1 cellular context compared by ENCODE assay signal in the genomic region with DNA sequence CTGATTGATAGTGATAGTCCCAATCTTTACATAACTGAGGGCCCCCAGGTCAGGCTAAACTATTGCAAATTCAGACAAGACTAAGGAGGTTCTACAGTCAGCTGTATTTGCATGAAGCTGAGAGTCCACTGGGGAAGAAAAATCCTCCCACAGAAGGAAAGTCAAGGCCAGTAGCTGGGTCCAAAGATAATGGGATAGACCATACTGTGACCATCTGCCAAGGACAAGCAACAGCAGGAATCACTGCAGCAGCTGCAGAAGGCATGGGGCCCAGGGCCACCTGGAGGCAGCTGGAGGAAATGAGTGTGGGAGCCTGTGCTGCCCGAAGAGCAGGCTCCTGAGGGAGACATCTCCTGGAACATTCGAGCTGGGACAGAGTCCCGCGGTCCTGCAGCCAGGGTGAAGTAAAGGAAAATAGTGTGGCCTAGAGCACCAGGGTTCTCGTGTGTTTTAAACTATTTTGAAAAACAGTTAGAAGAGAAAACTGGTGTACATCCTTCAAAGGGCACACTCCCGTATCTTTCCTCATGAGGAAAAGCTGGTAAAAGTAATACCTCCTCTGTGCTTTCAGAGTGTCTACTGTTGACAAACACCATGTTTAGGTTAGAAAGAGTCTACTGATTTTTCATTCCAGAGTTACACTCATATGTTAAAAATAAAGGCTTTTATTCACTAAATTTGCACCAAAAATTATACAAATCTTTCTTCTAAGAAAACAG.
TF ChIP-seq lines count a peak whose summit lies in the region.

No MANE protein-coding gene starts in this region.

TF ChIP-seq in GM12878, 131 proteins besides CTCF, POLR2A, EP300 and RAD21 (continued from another document):
- TF ChIP-seq NR2C1 (IDR thresholded peaks at IDR 0.05) (no peak), SMAD5 (IDR thresholded peaks at IDR 0.05; ENCODE audit: low read depth) (no peak), ZSCAN29 (IDR thresholded peaks at IDR 0.05) (no peak), PML (IDR thresholded peaks at IDR 0.05; ENCODE audit: low read length) (no peak), SMC3 (IDR thresholded peaks at IDR 0.05; ENCODE audit: borderline replicate concordance, low read length) (peak; percentile 56; the same call in 1 of the 2 replicates), PAX5 (IDR thresholded peaks at IDR 0.05; ENCODE audit: borderline replicate concordance, low read depth, low read length) (no peak), TAF1 (IDR thresholded peaks at IDR 0.05; ENCODE audit: borderline replicate concordance, low read depth, low read length) (no peak), NFIC (IDR thresholded peaks at IDR 0.05; ENCODE audit: low read depth, low read length) (no peak), EZH2 (IDR thresholded peaks at IDR 0.05; ENCODE audit: borderline replicate concordance, control insufficient read depth, low read depth, low read length) (no peak), NBN (IDR thresholded peaks at IDR 0.05) (no peak), CBX3 (IDR thresholded peaks at IDR 0.05; ENCODE audit: borderline replicate concordance, low read depth) (no peak), RBBP5 (conservative IDR thresholded peaks at IDR 0.05) (no peak), CBFB (IDR thresholded peaks at IDR 0.05; ENCODE audit: low read depth) (no peak), MEF2B (IDR thresholded peaks at IDR 0.05; ENCODE audit: partially characterized antibody, poor library complexity, severe bottlenecking) (no peak), BHLHE40 (IDR thresholded peaks at IDR 0.05; ENCODE audit: borderline replicate concordance in 1 of 2, low read depth in 2 of 2, low read length in 1 of 2) (0 out of 4 replicates have a peak, but pooled peaks of 1 of the 2 experiments have one; percentile 16), ZNF207 (IDR thresholded peaks at IDR 0.05; ENCODE audit: borderline replicate concordance) (no peak), HDGF (IDR thresholded peaks at IDR 0.05) (no peak), SMARCA5 (IDR thresholded peaks at IDR 0.05) (peak; percentile 85; the same call in 1 of the 2 replicates), YBX1 (IDR thresholded peaks at IDR 0.05) (no peak), CREB1 (IDR thresholded peaks at IDR 0.05; ENCODE audit: low read depth) (no peak), ZNF274 (IDR thresholded peaks at IDR 0.05; ENCODE audit: insufficient read depth, insufficient read length) (no peak), STAT3 (IDR thresholded peaks at IDR 0.05; ENCODE audit: low read depth, low read length) (no peak), GATAD2B (conservative IDR thresholded peaks at IDR 0.05; ENCODE audit: low read depth) (peak; percentile 62), EGR1 (IDR thresholded peaks at IDR 0.05; ENCODE audit: borderline replicate concordance in 1 of 2, low read depth in 2 of 2, low read length in 2 of 2) (no peak), HDAC6 (IDR thresholded peaks at IDR 0.05; ENCODE audit: unreplicated experiment) (no peak), KDM1A (IDR thresholded peaks at IDR 0.05; ENCODE audit: borderline replicate concordance) (no peak), CHD1 (IDR thresholded peaks at IDR 0.05; ENCODE audit: low read depth, low read length) (no peak), RB1 (IDR thresholded peaks at IDR 0.05; ENCODE audit: borderline replicate concordance) (no peak), ZNF217 (IDR thresholded peaks at IDR 0.05) (no peak)
- TF ChIP-seq, protein P1, sequence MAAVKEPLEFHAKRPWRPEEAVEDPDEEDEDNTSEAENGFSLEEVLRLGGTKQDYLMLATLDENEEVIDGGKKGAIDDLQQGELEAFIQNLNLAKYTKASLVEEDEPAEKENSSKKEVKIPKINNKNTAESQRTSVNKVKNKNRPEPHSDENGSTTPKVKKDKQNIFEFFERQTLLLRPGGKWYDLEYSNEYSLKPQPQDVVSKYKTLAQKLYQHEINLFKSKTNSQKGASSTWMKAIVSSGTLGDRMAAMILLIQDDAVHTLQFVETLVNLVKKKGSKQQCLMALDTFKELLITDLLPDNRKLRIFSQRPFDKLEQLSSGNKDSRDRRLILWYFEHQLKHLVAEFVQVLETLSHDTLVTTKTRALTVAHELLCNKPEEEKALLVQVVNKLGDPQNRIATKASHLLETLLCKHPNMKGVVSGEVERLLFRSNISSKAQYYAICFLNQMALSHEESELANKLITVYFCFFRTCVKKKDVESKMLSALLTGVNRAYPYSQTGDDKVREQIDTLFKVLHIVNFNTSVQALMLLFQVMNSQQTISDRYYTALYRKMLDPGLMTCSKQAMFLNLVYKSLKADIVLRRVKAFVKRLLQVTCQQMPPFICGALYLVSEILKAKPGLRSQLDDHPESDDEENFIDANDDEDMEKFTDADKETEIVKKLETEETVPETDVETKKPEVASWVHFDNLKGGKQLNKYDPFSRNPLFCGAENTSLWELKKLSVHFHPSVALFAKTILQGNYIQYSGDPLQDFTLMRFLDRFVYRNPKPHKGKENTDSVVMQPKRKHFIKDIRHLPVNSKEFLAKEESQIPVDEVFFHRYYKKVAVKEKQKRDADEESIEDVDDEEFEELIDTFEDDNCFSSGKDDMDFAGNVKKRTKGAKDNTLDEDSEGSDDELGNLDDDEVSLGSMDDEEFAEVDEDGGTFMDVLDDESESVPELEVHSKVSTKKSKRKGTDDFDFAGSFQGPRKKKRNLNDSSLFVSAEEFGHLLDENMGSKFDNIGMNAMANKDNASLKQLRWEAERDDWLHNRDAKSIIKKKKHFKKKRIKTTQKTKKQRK (IDR thresholded peaks at IDR 0.05; ENCODE audit: low read depth, low read length), result no peak
- TF ChIP-seq, protein P2, sequence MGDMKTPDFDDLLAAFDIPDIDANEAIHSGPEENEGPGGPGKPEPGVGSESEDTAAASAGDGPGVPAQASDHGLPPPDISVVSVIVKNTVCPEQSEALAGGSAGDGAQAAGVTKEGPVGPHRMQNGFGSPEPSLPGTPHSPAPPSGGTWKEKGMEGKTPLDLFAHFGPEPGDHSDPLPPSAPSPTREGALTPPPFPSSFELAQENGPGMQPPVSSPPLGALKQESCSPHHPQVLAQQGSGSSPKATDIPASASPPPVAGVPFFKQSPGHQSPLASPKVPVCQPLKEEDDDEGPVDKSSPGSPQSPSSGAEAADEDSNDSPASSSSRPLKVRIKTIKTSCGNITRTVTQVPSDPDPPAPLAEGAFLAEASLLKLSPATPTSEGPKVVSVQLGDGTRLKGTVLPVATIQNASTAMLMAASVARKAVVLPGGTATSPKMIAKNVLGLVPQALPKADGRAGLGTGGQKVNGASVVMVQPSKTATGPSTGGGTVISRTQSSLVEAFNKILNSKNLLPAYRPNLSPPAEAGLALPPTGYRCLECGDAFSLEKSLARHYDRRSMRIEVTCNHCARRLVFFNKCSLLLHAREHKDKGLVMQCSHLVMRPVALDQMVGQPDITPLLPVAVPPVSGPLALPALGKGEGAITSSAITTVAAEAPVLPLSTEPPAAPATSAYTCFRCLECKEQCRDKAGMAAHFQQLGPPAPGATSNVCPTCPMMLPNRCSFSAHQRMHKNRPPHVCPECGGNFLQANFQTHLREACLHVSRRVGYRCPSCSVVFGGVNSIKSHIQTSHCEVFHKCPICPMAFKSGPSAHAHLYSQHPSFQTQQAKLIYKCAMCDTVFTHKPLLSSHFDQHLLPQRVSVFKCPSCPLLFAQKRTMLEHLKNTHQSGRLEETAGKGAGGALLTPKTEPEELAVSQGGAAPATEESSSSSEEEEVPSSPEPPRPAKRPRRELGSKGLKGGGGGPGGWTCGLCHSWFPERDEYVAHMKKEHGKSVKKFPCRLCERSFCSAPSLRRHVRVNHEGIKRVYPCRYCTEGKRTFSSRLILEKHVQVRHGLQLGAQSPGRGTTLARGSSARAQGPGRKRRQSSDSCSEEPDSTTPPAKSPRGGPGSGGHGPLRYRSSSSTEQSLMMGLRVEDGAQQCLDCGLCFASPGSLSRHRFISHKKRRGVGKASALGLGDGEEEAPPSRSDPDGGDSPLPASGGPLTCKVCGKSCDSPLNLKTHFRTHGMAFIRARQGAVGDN (IDR thresholded peaks at IDR 0.05), result peak; percentile 64; the same call in 1 of the 2 replicates
- TF ChIP-seq, protein P3, sequence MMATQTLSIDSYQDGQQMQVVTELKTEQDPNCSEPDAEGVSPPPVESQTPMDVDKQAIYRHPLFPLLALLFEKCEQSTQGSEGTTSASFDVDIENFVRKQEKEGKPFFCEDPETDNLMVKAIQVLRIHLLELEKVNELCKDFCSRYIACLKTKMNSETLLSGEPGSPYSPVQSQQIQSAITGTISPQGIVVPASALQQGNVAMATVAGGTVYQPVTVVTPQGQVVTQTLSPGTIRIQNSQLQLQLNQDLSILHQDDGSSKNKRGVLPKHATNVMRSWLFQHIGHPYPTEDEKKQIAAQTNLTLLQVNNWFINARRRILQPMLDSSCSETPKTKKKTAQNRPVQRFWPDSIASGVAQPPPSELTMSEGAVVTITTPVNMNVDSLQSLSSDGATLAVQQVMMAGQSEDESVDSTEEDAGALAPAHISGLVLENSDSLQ (IDR thresholded peaks at IDR 0.05), result no peak
- TF ChIP-seq, protein P4, sequence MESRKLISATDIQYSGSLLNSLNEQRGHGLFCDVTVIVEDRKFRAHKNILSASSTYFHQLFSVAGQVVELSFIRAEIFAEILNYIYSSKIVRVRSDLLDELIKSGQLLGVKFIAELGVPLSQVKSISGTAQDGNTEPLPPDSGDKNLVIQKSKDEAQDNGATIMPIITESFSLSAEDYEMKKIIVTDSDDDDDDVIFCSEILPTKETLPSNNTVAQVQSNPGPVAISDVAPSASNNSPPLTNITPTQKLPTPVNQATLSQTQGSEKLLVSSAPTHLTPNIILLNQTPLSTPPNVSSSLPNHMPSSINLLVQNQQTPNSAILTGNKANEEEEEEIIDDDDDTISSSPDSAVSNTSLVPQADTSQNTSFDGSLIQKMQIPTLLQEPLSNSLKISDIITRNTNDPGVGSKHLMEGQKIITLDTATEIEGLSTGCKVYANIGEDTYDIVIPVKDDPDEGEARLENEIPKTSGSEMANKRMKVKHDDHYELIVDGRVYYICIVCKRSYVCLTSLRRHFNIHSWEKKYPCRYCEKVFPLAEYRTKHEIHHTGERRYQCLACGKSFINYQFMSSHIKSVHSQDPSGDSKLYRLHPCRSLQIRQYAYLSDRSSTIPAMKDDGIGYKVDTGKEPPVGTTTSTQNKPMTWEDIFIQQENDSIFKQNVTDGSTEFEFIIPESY (IDR thresholded peaks at IDR 0.05), result no peak
